Comparison of ENCODE assay signal across 8 cellular contexts in the genomic region with DNA sequence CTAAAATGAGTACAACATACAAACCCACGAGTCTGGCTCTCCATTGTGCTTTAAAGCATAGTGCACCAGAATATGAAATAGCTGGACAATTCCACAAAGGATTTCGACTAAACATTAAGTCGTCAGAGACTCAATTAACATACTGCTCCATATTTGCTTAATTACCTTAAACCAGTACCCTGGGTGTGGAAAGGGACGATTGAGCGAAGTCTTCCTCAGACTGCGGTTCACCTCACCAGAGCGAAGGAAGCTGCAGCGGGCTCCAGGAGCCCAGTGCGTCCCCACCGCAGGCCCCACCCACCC. TPM values are rescaled to one million over a fixed set of nuclear protein-coding genes. Genes with fewer than 3 reads are reported as not detected.
DNase-seq lines count a peak whose midpoint lies in the region; ATAC-seq and TF ChIP-seq lines count a peak whose summit lies in the region.

No MANE protein-coding gene starts in this region.

- intact Hi-C loops in ascending aorta (cut with DNase I) (loop anchor here (5.0 to 10.0 kb wide), 3 partner anchors 279 to 1781 kb away; a partner anchor contains a TSS), lower lobe of right lung (cut with DNase I) (no loop called here)

- H3K4me1 ChIP-seq in ascending aorta (no peaks in the 10 kb centered on the region), lower lobe of right lung (no peaks in the 10 kb centered on the region)

- TF ChIP-seq CTCF in ascending aorta (IDR thresholded peaks at IDR 0.05): no peak
- TF ChIP-seq CTCF in lower lobe of right lung (IDR thresholded peaks at IDR 0.05): no peak

- H3K27me3 ChIP-seq in ascending aorta (no peaks in the 10 kb centered on the region), lower lobe of right lung (ENCODE audit: low read depth) (no peaks in the 10 kb centered on the region)

- ATAC-seq in GM18511 (IDR thresholded peaks at IDR 0.05; ENCODE audit: unreplicated experiment): peak; percentile 28
- peak; percentile 15 for ATAC-seq in HG03095 (IDR thresholded peaks at IDR 0.05; ENCODE audit: unreplicated experiment)
- no peak for ATAC-seq in lower lobe of right lung

- H3K9me3 ChIP-seq in ascending aorta (no peaks in the 10 kb centered on the region), lower lobe of right lung (no peaks in the 10 kb centered on the region)

- peak overlapping the region; percentile 78 to 87 for H3K27ac ChIP-seq in ascending aorta
- H3K27ac ChIP-seq in lower lobe of right lung: peak overlapping the region; percentile 84

- DNase-seq in ascending aorta (ENCODE audit: low spot score in 2 of 2) (no peak), lower lobe of right lung (no peak), HUDEP-2 (lab: John Stamatoyannopoulos, UW; ENCODE audit: unreplicated experiment in 76 of 76) (no peak), NCI-H82 (lab: John Stamatoyannopoulos, UW) (no peak), HCEC 1CT (no peak), COLO829 (ENCODE audit: low spot score) (no peak)

- H3K36me3 ChIP-seq in ascending aorta (no peaks in the 10 kb centered on the region), lower lobe of right lung (no peaks in the 10 kb centered on the region)

- H3K4me3 ChIP-seq in ascending aorta: peak overlapping the region; percentile 77 to 91
- peak overlapping the region; percentile 71 for H3K4me3 ChIP-seq in lower lobe of right lung

RNA-seq across cellular contexts. Expression of a gene that starts 0.2 kb away (rescaled TPM):
- total RNA-seq in ascending aorta (12.3 TPM), lower lobe of right lung (5.4 TPM)

Comparison
In these comparisons a context has a peak if more than half of its experiments do, and no peak if none do; other contexts are left out.
1. ATAC-seq: peak in GM18511 (single experiment) and HG03095 (single experiment); none in lower lobe of right lung (0 of 2).